Comparison of ENCODE assay signal across 16 cellular contexts in genomic region chr15:85099195-85099803, GRCh38.
DNase-seq lines count a peak whose midpoint lies in the region; ATAC-seq and TF ChIP-seq lines count a peak whose summit lies in the region.
"Had no signal": no experiment of that assay in that cellular context is flagged by ENCODE, and none has a peak within 500 bp of the region (broad histone marks: within the 10 kb centered on the region; RNA-seq: fewer than 3 reads in every experiment).

No MANE protein-coding gene starts in this region.

- H3K4me1 ChIP-seq in lower lobe of right lung (no peaks in the 10 kb centered on the region), endodermal cell (ENCODE audit: control insufficient read depth, insufficient read depth, low read length) (no peaks in the 10 kb centered on the region)

- intact Hi-C loops in activated CD8-positive, alpha-beta T cell treated with anti-CD3 and anti-CD28 coated beads for 36 hours (cut with micrococcal nuclease): no loop called here
- intact Hi-C loops in lower lobe of right lung (cut with DNase I) (no loop called here), sciatic nerve (cut with DNase I) (no loop called here)

- H3K4me3 ChIP-seq in lower lobe of right lung: no peak overlapping the region
- no peak overlapping the region for H3K4me3 ChIP-seq in endodermal cell (ENCODE audit: low read length)
- H3K4me3 ChIP-seq: K562 had no signal

- H3K36me3 Mint-ChIP-seq in activated CD8-positive, alpha-beta T cell treated with anti-CD3 and anti-CD28 coated beads for 36 hours (ENCODE audit: low read depth): peaks cover 8% of the 10 kb centered on the region
- H3K36me3 Mint-ChIP-seq in endodermal cell (ENCODE audit: low read depth): no peaks in the 10 kb centered on the region
- H3K36me3 Mint-ChIP-seq in T-helper 2 cell treated with Interferon-gamma antibody and Interleukin-4, amounts not matched to agents 5 μg/mL and 100 μg/mL, for 36 hours (ENCODE audit: low read depth): peaks cover 6% of the 10 kb centered on the region

- H3K9ac ChIP-seq in endodermal cell (ENCODE audit: extremely low read depth, low read length, poor library complexity, severe bottlenecking): no peak overlapping the region

- 90 to 92% methylated on average over 10 of the region's 10 CpGs for WGBS in endodermal cell (ENCODE audit: insufficient coverage in 1 of 2, insufficient read length in 1 of 2), 2 experiments

- POLR2A ChIA-PET in activated CD8-positive, alpha-beta T cell treated with anti-CD3 and anti-CD28 coated beads for 36 hours (lab: Charles Lee): no interaction called here

- no peaks in the 10 kb centered on the region for H3K9me3 Mint-ChIP-seq in activated CD8-positive, alpha-beta T cell treated with anti-CD3 and anti-CD28 coated beads for 36 hours
- no peaks in the 10 kb centered on the region for H3K9me3 Mint-ChIP-seq in endodermal cell
- no peaks in the 10 kb centered on the region for H3K9me3 Mint-ChIP-seq in T-helper 2 cell treated with Interferon-gamma antibody and Interleukin-4, amounts not matched to agents 5 μg/mL and 100 μg/mL, for 36 hours

- no peaks in the 10 kb centered on the region for H3K9me3 ChIP-seq in lower lobe of right lung
- H3K9me3 ChIP-seq in endodermal cell (ENCODE audit: control insufficient read depth, low read length): no peaks in the 10 kb centered on the region

- ATAC-seq in activated CD8-positive, alpha-beta T cell treated with anti-CD3 and anti-CD28 coated beads for 36 hours: no peak
- ATAC-seq in lower lobe of right lung: no peak
- ATAC-seq in sciatic nerve: no peak
- ATAC-seq: K562 had no signal

- no peak for DNase-seq in activated CD8-positive, alpha-beta T cell treated with anti-CD3 and anti-CD28 coated beads for 36 hours
- DNase-seq in epidermal melanocyte (ENCODE audit: insufficient read length, low spot score): peak; percentile 46
- DNase-seq in lower lobe of right lung: no peak
- peak in 37 of 49 donors; percentile 11 to 75 (median 46) for DNase-seq in substantia nigra (lab: John Stamatoyannopoulos, UW)
- DNase-seq in NCI-H510A (lab: John Stamatoyannopoulos, UW): no peak
- no peak for DNase-seq in endodermal cell
- DNase-seq in sciatic nerve (ENCODE audit: low spot score): no peak
- DNase-seq in T-helper 2 cell treated with Interferon-gamma antibody and Interleukin-4, amounts not matched to agents 5 μg/mL and 100 μg/mL, for 36 hours (ENCODE audit: low spot score): no peak
- DNase-seq: Calu3; HCEC 1CT; NCI-H146; NCI-H2227 treated with DMSO at 0.1 percent for 48 hours; NCI-H69; NK-92 treated with Interleukin-12 subunit alpha and Interleukin-12 subunit beta, amount 100 ng/mL, for 24 hours; OCI-M1 had no signal

- TF ChIP-seq CTCF in activated CD8-positive, alpha-beta T cell treated with anti-CD3 and anti-CD28 coated beads for 36 hours (IDR thresholded peaks at IDR 0.05): no peak
- TF ChIP-seq CTCF in lower lobe of right lung (IDR thresholded peaks at IDR 0.05) (no peak), endodermal cell (conservative IDR thresholded peaks at IDR 0.05) (no peak)

- H3K4me1 Mint-ChIP-seq in activated CD8-positive, alpha-beta T cell treated with anti-CD3 and anti-CD28 coated beads for 36 hours (ENCODE audit: low read depth): peaks cover 3% of the 10 kb centered on the region
- H3K4me1 Mint-ChIP-seq in endodermal cell: no peaks in the 10 kb centered on the region
- H3K4me1 Mint-ChIP-seq in T-helper 2 cell treated with Interferon-gamma antibody and Interleukin-4, amounts not matched to agents 5 μg/mL and 100 μg/mL, for 36 hours (ENCODE audit: low read depth): peaks cover 2% of the 10 kb centered on the region

- H3K36me3 ChIP-seq in lower lobe of right lung (peaks cover 29% of the 10 kb centered on the region), endodermal cell (ENCODE audit: control insufficient read depth, insufficient read depth, low read length) (no peaks in the 10 kb centered on the region)

- H3K27me3 ChIP-seq in lower lobe of right lung (ENCODE audit: low read depth): no peaks in the 10 kb centered on the region
- H3K27me3 ChIP-seq in endodermal cell (ENCODE audit: control insufficient read depth, insufficient read depth, low read length, poor library complexity, severe bottlenecking): no peaks in the 10 kb centered on the region

- peak overlapping the region; percentile 73 for H3K27ac ChIP-seq in lower lobe of right lung
- H3K27ac ChIP-seq in substantia nigra (ENCODE audit: low read depth, low read length, poor library complexity, severe bottlenecking): peak overlapping the region; percentile 79
- H3K27ac ChIP-seq in endodermal cell (ENCODE audit: low read depth, low read length): no peak overlapping the region

- H3K4me3 Mint-ChIP-seq in activated CD8-positive, alpha-beta T cell treated with anti-CD3 and anti-CD28 coated beads for 36 hours: no peak overlapping the region
- H3K4me3 Mint-ChIP-seq in endodermal cell: no peak overlapping the region
- no peak overlapping the region for H3K4me3 Mint-ChIP-seq in T-helper 2 cell treated with Interferon-gamma antibody and Interleukin-4, amounts not matched to agents 5 μg/mL and 100 μg/mL, for 36 hours

- peak overlapping the region; percentile 5 for H3K27ac Mint-ChIP-seq in activated CD8-positive, alpha-beta T cell treated with anti-CD3 and anti-CD28 coated beads for 36 hours
- H3K27ac Mint-ChIP-seq in endodermal cell: no peak overlapping the region
- H3K27ac Mint-ChIP-seq in T-helper 2 cell treated with Interferon-gamma antibody and Interleukin-4, amounts not matched to agents 5 μg/mL and 100 μg/mL, for 36 hours: no peak overlapping the region

- CTCF ChIA-PET in activated CD8-positive, alpha-beta T cell treated with anti-CD3 and anti-CD28 coated beads for 36 hours (lab: Charles Lee): interaction anchor here (1.4 kb wide), 1 partner anchor 121 kb away, joined by 3 read pairs; no protein-coding TSS in a partner anchor

- H3K27me3 Mint-ChIP-seq in activated CD8-positive, alpha-beta T cell treated with anti-CD3 and anti-CD28 coated beads for 36 hours: no peaks in the 10 kb centered on the region
- no peaks in the 10 kb centered on the region for H3K27me3 Mint-ChIP-seq in endodermal cell (ENCODE audit: insufficient read depth)
- no peaks in the 10 kb centered on the region for H3K27me3 Mint-ChIP-seq in T-helper 2 cell treated with Interferon-gamma antibody and Interleukin-4, amounts not matched to agents 5 μg/mL and 100 μg/mL, for 36 hours (ENCODE audit: low read depth)

Comparison
In these comparisons a context has a peak if more than half of its experiments do, and no peak if none do; other contexts are left out.
1. DNase-seq: peak in epidermal melanocyte (single experiment) and substantia nigra (37 of 49); none in activated CD8-positive, alpha-beta T cell treated with anti-CD3 and anti-CD28 coated beads for 36 hours (single experiment), lower lobe of right lung (single experiment), NCI-H510A (single experiment), endodermal cell (single experiment), sciatic nerve (single experiment) and T-helper 2 cell treated with Interferon-gamma antibody and Interleukin-4, amounts not matched to agents 5 μg/mL and 100 μg/mL, for 36 hours (single experiment).